ENCODE assay signal across 8 cellular contexts in the genomic region with DNA sequence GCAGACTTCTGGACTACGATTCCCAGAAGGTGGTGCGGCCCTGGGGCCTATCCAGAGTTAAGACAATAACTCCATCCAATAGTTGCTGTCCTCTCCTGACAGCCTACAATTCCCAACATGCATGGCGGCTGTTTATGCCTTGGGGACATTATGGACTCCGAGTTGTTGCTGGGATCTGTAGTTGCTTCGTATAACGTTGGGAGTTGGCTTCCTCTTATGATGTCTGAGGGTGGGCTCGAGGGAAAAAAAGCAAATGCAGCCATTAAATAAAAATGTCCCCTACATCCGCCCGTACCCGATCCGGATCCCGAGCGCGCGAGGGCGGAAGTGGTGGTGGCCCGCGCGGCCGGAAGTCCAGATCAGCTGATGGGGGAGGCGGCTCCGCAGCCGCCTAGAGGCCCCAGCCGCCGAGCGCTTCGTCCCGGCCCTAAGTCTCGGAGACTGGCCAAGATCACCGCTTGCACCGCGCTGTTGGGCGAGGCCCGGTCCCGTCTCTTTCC. TPM values are rescaled to one million over a fixed set of nuclear protein-coding genes. Genes with fewer than 3 reads are reported as not detected.
DNase-seq lines count a peak whose midpoint lies in the region; ATAC-seq, FAIRE-seq and TF ChIP-seq lines count a peak whose summit lies in the region.

A gene with protein sequence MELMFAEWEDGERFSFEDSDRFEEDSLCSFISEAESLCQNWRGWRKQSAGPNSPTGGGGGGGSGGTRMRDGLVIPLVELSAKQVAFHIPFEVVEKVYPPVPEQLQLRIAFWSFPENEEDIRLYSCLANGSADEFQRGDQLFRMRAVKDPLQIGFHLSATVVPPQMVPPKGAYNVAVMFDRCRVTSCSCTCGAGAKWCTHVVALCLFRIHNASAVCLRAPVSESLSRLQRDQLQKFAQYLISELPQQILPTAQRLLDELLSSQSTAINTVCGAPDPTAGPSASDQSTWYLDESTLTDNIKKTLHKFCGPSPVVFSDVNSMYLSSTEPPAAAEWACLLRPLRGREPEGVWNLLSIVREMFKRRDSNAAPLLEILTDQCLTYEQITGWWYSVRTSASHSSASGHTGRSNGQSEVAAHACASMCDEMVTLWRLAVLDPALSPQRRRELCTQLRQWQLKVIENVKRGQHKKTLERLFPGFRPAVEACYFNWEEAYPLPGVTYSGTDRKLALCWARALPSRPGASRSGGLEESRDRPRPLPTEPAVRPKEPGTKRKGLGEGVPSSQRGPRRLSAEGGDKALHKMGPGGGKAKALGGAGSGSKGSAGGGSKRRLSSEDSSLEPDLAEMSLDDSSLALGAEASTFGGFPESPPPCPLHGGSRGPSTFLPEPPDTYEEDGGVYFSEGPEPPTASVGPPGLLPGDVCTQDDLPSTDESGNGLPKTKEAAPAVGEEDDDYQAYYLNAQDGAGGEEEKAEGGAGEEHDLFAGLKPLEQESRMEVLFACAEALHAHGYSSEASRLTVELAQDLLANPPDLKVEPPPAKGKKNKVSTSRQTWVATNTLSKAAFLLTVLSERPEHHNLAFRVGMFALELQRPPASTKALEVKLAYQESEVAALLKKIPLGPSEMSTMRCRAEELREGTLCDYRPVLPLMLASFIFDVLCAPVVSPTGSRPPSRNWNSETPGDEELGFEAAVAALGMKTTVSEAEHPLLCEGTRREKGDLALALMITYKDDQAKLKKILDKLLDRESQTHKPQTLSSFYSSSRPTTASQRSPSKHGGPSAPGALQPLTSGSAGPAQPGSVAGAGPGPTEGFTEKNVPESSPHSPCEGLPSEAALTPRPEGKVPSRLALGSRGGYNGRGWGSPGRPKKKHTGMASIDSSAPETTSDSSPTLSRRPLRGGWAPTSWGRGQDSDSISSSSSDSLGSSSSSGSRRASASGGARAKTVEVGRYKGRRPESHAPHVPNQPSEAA (N-terminal part only) (plus strand): TSS at position 386 of the 500 bp plus-strand sequence. CDS start 273 bp downstream, outside the sequence.

- 0 to 1% (median 0%) methylated on average over 34 to 35 of the region's 35 CpGs for WGBS in small intestine, 3 donors

- H3K27ac ChIP-seq in AG04450 (ENCODE audit: low read depth, low read length) (peak within 1 kb of the TSS; percentile 74), small intestine (ENCODE audit: low read depth in 1 of 2, low read length in 1 of 2) (peak within 1 kb of the TSS; percentile 86 to 89)

- CTCF ChIA-PET in AG04450 (lab: Charles Lee): no interaction called here
- CTCF ChIA-PET in WTC11 (lab: Charles Lee): interaction anchor here (0.8 to 1.7 kb wide), 5 partner anchors 11 to 95 kb away, joined by 3 to 7 read pairs (median 4); a partner anchor contains a TSS

- FAIRE-seq in small intestine (lab: Jason Lieb, UNC): peak; percentile 84

- H3K27ac Mint-ChIP-seq in WTC11: peak within 1 kb of the TSS; percentile 97

- H3K4me1 ChIP-seq in small intestine (ENCODE audit: control insufficient read depth in 2 of 2, insufficient read depth in 1 of 2, low read depth in 1 of 2, low read length in 1 of 2): peaks cover 2 to 21% of the 10 kb centered on the region in 2 donors

- POLR2A ChIA-PET in AG04450 (lab: Yijun Ruan, JAX): interaction anchor here (1.2 to 1.6 kb wide), 2 partner anchors 10 to 13 kb away, joined by 5 to 6 read pairs; a partner anchor contains a TSS
- POLR2A ChIA-PET in WTC11 (lab: Charles Lee): no interaction called here

- H3K36me3 ChIP-seq in small intestine (ENCODE audit: control insufficient read depth in 2 of 2, insufficient read depth in 2 of 2, low read length in 2 of 2): peaks cover 3 to 11% of the 10 kb centered on the region in 2 donors

- ATAC-seq in GM18909 (IDR thresholded peaks at IDR 0.05; ENCODE audit: poor library complexity, unreplicated experiment) (peak; percentile 75), HG03175 (IDR thresholded peaks at IDR 0.05; ENCODE audit: unreplicated experiment) (peak; percentile 83), WTC11 (peak; percentile 90)

- H3K27me3 Mint-ChIP-seq in WTC11 (ENCODE audit: low read depth): no peaks in the 10 kb centered on the region

- H3K27me3 ChIP-seq in AG04450 (ENCODE audit: control insufficient read depth, insufficient read depth, low read length) (no peaks in the 10 kb centered on the region), small intestine (ENCODE audit: control insufficient read depth in 2 of 2, insufficient read depth in 2 of 2, low read length in 2 of 2) (no peaks in the 10 kb centered on the region)

- peaks cover 4% of the 10 kb centered on the region; the same call in 1 of the 2 replicates for H3K9me3 ChIP-seq in AG04450 (ENCODE audit: control insufficient read depth, insufficient read depth, low read length)
- H3K9me3 ChIP-seq in small intestine (ENCODE audit: control insufficient read depth, low read depth): no peaks in the 10 kb centered on the region

- peaks cover 6% of the 10 kb centered on the region for H3K36me3 Mint-ChIP-seq in WTC11

- H3K4me3 ChIP-seq in AG04450 (ENCODE audit: low read depth, low read length): peak within 1 kb of the TSS; percentile 83
- H3K4me3 ChIP-seq in cardiac fibroblast (replicated peaks in 1 of 2; ENCODE audit: low read depth in 2 of 2, low read length in 2 of 2): peak within 1 kb of the TSS; percentile 73 to 97
- H3K4me3 ChIP-seq in small intestine (ENCODE audit: low read depth in 1 of 2, low read length in 2 of 2): peak within 1 kb of the TSS; percentile 81 to 87

- TF ChIP-seq CTCF in AG04450 (IDR thresholded peaks at IDR 0.05; ENCODE audit: low read depth, low read length) (0 out of 2 replicates have a peak, but pooled peaks have one; percentile 5), WTC11 (IDR thresholded peaks at IDR 0.05) (no peak), cardiac fibroblast (IDR thresholded peaks at IDR 0.05; ENCODE audit: low read depth, low read length) (no peak)

- no peaks in the 10 kb centered on the region for H3K9me3 Mint-ChIP-seq in WTC11

- DNase-seq in AG04450 (ENCODE audit: low read depth, low spot score) (peak; percentile 84), NCI-H226 (peak; percentile 90), WTC11 (ENCODE audit: low spot score) (peak; percentile 80), cardiac fibroblast (ENCODE audit: low read depth in 2 of 2) (peak; percentile 97 to 98), iPS-NIHi11 (ENCODE audit: low spot score) (peak; percentile 92), small intestine (peak; percentile 95)

- peaks cover 29% of the 10 kb centered on the region for H3K4me1 Mint-ChIP-seq in WTC11

- H3K4me3 Mint-ChIP-seq in WTC11: peak within 1 kb of the TSS; percentile 99

TF ChIP-seq in WTC11, 78 proteins besides CTCF, POLR2A, EP300 and RAD21 (continues in another document):
- TF ChIP-seq, protein P1, sequence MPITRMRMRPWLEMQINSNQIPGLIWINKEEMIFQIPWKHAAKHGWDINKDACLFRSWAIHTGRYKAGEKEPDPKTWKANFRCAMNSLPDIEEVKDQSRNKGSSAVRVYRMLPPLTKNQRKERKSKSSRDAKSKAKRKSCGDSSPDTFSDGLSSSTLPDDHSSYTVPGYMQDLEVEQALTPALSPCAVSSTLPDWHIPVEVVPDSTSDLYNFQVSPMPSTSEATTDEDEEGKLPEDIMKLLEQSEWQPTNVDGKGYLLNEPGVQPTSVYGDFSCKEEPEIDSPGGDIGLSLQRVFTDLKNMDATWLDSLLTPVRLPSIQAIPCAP (CRISPR knock-in tag; IDR thresholded peaks at IDR 0.05): no peak
- TF ChIP-seq PRRX2 (CRISPR knock-in tag; IDR thresholded peaks at IDR 0.05): no peak
- TF ChIP-seq, protein P2, sequence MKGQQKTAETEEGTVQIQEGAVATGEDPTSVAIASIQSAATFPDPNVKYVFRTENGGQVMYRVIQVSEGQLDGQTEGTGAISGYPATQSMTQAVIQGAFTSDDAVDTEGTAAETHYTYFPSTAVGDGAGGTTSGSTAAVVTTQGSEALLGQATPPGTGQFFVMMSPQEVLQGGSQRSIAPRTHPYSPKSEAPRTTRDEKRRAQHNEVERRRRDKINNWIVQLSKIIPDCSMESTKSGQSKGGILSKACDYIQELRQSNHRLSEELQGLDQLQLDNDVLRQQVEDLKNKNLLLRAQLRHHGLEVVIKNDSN (CRISPR knock-in tag; IDR thresholded peaks at IDR 0.05): peak; percentile 77; the same call in 1 of the 2 replicates
- TF ChIP-seq, protein P3, sequence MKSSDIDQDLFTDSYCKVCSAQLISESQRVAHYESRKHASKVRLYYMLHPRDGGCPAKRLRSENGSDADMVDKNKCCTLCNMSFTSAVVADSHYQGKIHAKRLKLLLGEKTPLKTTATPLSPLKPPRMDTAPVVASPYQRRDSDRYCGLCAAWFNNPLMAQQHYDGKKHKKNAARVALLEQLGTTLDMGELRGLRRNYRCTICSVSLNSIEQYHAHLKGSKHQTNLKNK (CRISPR knock-in tag; IDR thresholded peaks at IDR 0.05): no peak
- TF ChIP-seq, protein P4, sequence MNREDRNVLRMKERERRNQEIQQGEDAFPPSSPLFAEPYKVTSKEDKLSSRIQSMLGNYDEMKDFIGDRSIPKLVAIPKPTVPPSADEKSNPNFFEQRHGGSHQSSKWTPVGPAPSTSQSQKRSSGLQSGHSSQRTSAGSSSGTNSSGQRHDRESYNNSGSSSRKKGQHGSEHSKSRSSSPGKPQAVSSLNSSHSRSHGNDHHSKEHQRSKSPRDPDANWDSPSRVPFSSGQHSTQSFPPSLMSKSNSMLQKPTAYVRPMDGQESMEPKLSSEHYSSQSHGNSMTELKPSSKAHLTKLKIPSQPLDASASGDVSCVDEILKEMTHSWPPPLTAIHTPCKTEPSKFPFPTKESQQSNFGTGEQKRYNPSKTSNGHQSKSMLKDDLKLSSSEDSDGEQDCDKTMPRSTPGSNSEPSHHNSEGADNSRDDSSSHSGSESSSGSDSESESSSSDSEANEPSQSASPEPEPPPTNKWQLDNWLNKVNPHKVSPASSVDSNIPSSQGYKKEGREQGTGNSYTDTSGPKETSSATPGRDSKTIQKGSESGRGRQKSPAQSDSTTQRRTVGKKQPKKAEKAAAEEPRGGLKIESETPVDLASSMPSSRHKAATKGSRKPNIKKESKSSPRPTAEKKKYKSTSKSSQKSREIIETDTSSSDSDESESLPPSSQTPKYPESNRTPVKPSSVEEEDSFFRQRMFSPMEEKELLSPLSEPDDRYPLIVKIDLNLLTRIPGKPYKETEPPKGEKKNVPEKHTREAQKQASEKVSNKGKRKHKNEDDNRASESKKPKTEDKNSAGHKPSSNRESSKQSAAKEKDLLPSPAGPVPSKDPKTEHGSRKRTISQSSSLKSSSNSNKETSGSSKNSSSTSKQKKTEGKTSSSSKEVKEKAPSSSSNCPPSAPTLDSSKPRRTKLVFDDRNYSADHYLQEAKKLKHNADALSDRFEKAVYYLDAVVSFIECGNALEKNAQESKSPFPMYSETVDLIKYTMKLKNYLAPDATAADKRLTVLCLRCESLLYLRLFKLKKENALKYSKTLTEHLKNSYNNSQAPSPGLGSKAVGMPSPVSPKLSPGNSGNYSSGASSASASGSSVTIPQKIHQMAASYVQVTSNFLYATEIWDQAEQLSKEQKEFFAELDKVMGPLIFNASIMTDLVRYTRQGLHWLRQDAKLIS (CRISPR knock-in tag; IDR thresholded peaks at IDR 0.05; ENCODE audit: borderline replicate concordance): no peak

RNA-seq across cellular contexts. Expression of the gene that starts here (rescaled TPM):
- polyA plus RNA-seq in AG04450 (2011; rRNA removed): 44.2 and 58.3 TPM in 2 replicates
- 85.9 and 106 TPM in 2 replicates for polyA minus RNA-seq in AG04450 (2011; rRNA and poly(A)+ RNA removed)
- 50.5 to 59.1 TPM (median 53.2 TPM) in 3 replicates for total RNA-seq in WTC11 (2021)
- 100 to 1,000 TPM in 2 of 3 donors, 10 to 100 TPM in 1; 44.5 to 465 (median 214) TPM for polyA plus RNA-seq in small intestine

Comparison
In these comparisons a context has a peak if more than half of its experiments do, and no peak if none do; other contexts are left out.
1. Peak in every context shown above with its lines: DNase-seq, ATAC-seq, H3K4me3 ChIP-seq and H3K27ac ChIP-seq.